In the genomic region with DNA sequence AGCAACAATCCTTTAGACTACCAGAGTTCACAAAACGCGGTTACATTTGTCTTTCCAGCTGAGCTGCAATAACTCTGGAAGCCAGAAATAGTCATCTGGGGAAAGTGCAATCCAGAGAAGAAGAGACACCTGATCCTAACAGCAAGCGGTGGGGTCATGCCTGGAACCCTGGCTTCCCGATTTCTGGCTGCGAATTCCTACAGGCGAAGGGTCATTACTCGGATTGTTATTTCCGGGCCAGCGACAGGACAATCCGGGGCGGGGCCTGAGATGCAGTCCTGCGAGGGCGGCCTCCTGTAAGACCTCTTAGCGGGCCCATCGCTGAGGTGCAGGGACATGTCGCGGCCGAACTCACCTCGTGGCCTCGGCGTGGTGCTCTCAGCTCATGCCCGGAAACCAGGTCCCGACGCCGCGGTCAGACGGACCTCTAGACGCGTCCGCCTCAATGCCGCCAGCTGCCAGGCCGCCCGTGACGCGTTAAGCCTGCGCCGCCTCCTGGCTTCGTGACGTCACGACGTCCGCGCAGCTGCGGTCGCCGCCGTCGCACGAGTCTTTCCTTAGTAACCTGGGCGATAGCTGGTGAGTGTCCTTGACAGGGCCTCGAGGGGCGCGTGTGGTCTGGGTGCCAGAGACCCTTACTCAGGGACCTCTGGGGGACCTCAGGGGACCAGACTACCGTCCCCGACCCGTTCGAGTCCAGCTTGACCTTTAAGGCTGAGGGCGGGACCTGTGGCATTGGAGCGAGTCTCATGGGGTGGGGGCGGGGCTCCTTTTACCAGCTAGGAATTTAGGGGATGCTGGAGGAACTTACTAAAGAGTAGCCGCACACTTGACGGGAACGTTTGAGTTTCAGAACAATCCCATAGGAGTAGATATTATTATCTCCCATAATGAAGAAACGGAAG, we compare ENCODE assay signal across 1 cellular context.
TF ChIP-seq lines count a peak whose summit lies in the region.

A gene with protein sequence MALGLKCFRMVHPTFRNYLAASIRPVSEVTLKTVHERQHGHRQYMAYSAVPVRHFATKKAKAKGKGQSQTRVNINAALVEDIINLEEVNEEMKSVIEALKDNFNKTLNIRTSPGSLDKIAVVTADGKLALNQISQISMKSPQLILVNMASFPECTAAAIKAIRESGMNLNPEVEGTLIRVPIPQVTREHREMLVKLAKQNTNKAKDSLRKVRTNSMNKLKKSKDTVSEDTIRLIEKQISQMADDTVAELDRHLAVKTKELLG (plus strand): TSS at position 523 of the 905 bp plus-strand sequence. CDS start 6,010 bp downstream, outside the sequence.
A gene with protein sequence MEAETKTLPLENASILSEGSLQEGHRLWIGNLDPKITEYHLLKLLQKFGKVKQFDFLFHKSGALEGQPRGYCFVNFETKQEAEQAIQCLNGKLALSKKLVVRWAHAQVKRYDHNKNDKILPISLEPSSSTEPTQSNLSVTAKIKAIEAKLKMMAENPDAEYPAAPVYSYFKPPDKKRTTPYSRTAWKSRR (minus strand): TSS at position 481 of the 905 bp plus-strand sequence. CDS start 3,348 bp downstream, outside the sequence.

TF ChIP-seq in HEK293, 187 proteins besides CTCF, POLR2A, EP300 and RAD21 (continued from another document and continues in another):
- TF ChIP-seq, protein P1, sequence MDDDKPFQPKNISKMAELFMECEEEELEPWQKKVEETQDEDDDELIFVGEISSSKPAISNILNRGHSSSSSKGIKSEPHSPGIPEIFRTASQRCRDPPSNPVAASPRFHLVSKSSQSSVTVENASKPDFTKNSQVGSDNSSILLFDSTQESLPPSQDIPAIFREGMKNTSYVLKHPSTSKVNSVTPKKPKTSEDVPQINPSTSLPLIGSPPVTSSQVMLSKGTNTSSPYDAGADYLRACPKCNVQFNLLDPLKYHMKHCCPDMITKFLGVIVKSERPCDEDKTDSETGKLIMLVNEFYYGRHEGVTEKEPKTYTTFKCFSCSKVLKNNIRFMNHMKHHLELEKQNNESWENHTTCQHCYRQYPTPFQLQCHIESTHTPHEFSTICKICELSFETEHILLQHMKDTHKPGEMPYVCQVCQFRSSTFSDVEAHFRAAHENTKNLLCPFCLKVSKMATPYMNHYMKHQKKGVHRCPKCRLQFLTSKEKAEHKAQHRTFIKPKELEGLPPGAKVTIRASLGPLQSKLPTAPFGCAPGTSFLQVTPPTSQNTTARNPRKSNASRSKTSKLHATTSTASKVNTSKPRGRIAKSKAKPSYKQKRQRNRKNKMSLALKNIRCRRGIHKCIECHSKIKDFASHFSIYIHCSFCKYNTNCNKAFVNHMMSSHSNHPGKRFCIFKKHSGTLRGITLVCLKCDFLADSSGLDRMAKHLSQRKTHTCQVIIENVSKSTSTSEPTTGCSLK (tag by site-specific recombination; IDR thresholded peaks at IDR 0.05): no peak
- TF ChIP-seq, protein P2, sequence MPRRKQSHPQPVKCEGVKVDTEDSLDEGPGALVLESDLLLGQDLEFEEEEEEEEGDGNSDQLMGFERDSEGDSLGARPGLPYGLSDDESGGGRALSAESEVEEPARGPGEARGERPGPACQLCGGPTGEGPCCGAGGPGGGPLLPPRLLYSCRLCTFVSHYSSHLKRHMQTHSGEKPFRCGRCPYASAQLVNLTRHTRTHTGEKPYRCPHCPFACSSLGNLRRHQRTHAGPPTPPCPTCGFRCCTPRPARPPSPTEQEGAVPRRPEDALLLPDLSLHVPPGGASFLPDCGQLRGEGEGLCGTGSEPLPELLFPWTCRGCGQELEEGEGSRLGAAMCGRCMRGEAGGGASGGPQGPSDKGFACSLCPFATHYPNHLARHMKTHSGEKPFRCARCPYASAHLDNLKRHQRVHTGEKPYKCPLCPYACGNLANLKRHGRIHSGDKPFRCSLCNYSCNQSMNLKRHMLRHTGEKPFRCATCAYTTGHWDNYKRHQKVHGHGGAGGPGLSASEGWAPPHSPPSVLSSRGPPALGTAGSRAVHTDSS (tag by site-specific recombination; IDR thresholded peaks at IDR 0.05): no peak
- TF ChIP-seq, protein P3, sequence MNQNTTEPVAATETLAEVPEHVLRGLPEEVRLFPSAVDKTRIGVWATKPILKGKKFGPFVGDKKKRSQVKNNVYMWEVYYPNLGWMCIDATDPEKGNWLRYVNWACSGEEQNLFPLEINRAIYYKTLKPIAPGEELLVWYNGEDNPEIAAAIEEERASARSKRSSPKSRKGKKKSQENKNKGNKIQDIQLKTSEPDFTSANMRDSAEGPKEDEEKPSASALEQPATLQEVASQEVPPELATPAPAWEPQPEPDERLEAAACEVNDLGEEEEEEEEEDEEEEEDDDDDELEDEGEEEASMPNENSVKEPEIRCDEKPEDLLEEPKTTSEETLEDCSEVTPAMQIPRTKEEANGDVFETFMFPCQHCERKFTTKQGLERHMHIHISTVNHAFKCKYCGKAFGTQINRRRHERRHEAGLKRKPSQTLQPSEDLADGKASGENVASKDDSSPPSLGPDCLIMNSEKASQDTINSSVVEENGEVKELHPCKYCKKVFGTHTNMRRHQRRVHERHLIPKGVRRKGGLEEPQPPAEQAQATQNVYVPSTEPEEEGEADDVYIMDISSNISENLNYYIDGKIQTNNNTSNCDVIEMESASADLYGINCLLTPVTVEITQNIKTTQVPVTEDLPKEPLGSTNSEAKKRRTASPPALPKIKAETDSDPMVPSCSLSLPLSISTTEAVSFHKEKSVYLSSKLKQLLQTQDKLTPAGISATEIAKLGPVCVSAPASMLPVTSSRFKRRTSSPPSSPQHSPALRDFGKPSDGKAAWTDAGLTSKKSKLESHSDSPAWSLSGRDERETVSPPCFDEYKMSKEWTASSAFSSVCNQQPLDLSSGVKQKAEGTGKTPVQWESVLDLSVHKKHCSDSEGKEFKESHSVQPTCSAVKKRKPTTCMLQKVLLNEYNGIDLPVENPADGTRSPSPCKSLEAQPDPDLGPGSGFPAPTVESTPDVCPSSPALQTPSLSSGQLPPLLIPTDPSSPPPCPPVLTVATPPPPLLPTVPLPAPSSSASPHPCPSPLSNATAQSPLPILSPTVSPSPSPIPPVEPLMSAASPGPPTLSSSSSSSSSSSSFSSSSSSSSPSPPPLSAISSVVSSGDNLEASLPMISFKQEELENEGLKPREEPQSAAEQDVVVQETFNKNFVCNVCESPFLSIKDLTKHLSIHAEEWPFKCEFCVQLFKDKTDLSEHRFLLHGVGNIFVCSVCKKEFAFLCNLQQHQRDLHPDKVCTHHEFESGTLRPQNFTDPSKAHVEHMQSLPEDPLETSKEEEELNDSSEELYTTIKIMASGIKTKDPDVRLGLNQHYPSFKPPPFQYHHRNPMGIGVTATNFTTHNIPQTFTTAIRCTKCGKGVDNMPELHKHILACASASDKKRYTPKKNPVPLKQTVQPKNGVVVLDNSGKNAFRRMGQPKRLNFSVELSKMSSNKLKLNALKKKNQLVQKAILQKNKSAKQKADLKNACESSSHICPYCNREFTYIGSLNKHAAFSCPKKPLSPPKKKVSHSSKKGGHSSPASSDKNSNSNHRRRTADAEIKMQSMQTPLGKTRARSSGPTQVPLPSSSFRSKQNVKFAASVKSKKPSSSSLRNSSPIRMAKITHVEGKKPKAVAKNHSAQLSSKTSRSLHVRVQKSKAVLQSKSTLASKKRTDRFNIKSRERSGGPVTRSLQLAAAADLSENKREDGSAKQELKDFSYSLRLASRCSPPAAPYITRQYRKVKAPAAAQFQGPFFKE (tag by site-specific recombination; IDR thresholded peaks at IDR 0.05; ENCODE audit: borderline replicate concordance): no peak
- TF ChIP-seq OSR2 (tag by site-specific recombination; IDR thresholded peaks at IDR 0.05): no peak
- TF ChIP-seq KLF9 (tag by site-specific recombination; IDR thresholded peaks at IDR 0.05; ENCODE audit: low read depth): peak; percentile 57
- TF ChIP-seq ZNF169 (tag by site-specific recombination; IDR thresholded peaks at IDR 0.05): no peak
- TF ChIP-seq, protein P4, sequence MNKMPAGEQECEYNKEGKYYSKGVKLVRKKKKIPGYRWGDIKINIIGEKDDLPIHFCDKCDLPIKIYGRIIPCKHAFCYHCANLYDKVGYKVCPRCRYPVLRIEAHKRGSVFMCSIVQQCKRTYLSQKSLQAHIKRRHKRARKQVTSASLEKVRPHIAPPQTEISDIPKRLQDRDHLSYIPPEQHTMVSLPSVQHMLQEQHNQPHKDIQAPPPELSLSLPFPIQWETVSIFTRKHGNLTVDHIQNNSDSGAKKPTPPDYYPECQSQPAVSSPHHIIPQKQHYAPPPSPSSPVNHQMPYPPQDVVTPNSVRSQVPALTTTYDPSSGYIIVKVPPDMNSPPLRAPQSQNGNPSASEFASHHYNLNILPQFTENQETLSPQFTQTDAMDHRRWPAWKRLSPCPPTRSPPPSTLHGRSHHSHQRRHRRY (tag by site-specific recombination; IDR thresholded peaks at IDR 0.05): no peak
- peak; percentile 67; the same call in 1 of the 2 replicates for TF ChIP-seq KLF16 (tag by site-specific recombination; IDR thresholded peaks at IDR 0.05)
- TF ChIP-seq ZNF2 (tag by site-specific recombination; IDR thresholded peaks at IDR 0.05): peak; percentile 70
- no peak for TF ChIP-seq ZNF548 (tag by site-specific recombination; IDR thresholded peaks at IDR 0.05)
- TF ChIP-seq, protein P5, sequence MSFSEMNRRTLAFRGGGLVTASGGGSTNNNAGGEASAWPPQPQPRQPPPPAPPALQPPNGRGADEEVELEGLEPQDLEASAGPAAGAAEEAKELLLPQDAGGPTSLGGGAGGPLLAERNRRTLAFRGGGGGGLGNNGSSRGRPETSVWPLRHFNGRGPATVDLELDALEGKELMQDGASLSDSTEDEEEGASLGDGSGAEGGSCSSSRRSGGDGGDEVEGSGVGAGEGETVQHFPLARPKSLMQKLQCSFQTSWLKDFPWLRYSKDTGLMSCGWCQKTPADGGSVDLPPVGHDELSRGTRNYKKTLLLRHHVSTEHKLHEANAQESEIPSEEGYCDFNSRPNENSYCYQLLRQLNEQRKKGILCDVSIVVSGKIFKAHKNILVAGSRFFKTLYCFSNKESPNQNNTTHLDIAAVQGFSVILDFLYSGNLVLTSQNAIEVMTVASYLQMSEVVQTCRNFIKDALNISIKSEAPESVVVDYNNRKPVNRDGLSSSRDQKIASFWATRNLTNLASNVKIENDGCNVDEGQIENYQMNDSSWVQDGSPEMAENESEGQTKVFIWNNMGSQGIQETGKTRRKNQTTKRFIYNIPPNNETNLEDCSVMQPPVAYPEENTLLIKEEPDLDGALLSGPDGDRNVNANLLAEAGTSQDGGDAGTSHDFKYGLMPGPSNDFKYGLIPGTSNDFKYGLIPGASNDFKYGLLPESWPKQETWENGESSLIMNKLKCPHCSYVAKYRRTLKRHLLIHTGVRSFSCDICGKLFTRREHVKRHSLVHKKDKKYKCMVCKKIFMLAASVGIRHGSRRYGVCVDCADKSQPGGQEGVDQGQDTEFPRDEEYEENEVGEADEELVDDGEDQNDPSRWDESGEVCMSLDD (tag by site-specific recombination; IDR thresholded peaks at IDR 0.05): no peak
- no peak for TF ChIP-seq EGR2 (tag by site-specific recombination; IDR thresholded peaks at IDR 0.05; ENCODE audit: low read depth)
- no peak for TF ChIP-seq ZNF341 (tag by site-specific recombination; IDR thresholded peaks at IDR 0.05; ENCODE audit: low read depth)
- TF ChIP-seq ZNF311 (tag by site-specific recombination; IDR thresholded peaks at IDR 0.05; ENCODE audit: borderline replicate concordance): no peak
- no peak for TF ChIP-seq ZNF747 (tag by site-specific recombination; IDR thresholded peaks at IDR 0.05)
- TF ChIP-seq ZNF335 (tag by site-specific recombination; conservative IDR thresholded peaks at IDR 0.05): peak; percentile 86
- TF ChIP-seq ZNF660 (tag by site-specific recombination; IDR thresholded peaks at IDR 0.05): no peak
- no peak for TF ChIP-seq ZFP3 (tag by site-specific recombination; IDR thresholded peaks at IDR 0.05; ENCODE audit: low read depth)
- no peak for TF ChIP-seq ZNF24 (tag by site-specific recombination; IDR thresholded peaks at IDR 0.05)
- no peak for TF ChIP-seq ZNF16 (tag by site-specific recombination; IDR thresholded peaks at IDR 0.05; ENCODE audit: low read depth)
- TF ChIP-seq ZNF146 (tag by site-specific recombination; IDR thresholded peaks at IDR 0.05): peak; percentile 7; the same call in 1 of the 2 replicates
- no peak for TF ChIP-seq ZNF776 (tag by site-specific recombination; IDR thresholded peaks at IDR 0.05; ENCODE audit: borderline replicate concordance)
- no peak for TF ChIP-seq WT1 (tag by site-specific recombination; IDR thresholded peaks at IDR 0.05)
- peak; percentile 34; the same call in 1 of the 2 replicates for TF ChIP-seq YY2 (tag by site-specific recombination; IDR thresholded peaks at IDR 0.05)
- TF ChIP-seq ZNF664 (tag by site-specific recombination; IDR thresholded peaks at IDR 0.05): no peak
- no peak for TF ChIP-seq BCL11B (tag by site-specific recombination; IDR thresholded peaks at IDR 0.05; ENCODE audit: low read depth)
- TF ChIP-seq GLI4 (tag by site-specific recombination; IDR thresholded peaks at IDR 0.05): no peak
- TF ChIP-seq ZNF658 (tag by site-specific recombination; IDR thresholded peaks at IDR 0.05): no peak
- TF ChIP-seq ZNF626 (tag by site-specific recombination; IDR thresholded peaks at IDR 0.05): no peak
- TF ChIP-seq ZNF423 (tag by site-specific recombination; IDR thresholded peaks at IDR 0.05): no peak
- no peak for TF ChIP-seq ZNF394 (tag by site-specific recombination; IDR thresholded peaks at IDR 0.05; ENCODE audit: borderline replicate concordance)
- TF ChIP-seq ZNF354C (tag by site-specific recombination; IDR thresholded peaks at IDR 0.05; ENCODE audit: borderline replicate concordance, low read depth): no peak
- 0 out of 2 replicates have a peak, but pooled peaks have one; percentile 22 for TF ChIP-seq BCL11A (tag by site-specific recombination; IDR thresholded peaks at IDR 0.05; ENCODE audit: low read depth)
- no peak for TF ChIP-seq ZNF837 (tag by site-specific recombination; IDR thresholded peaks at IDR 0.05)
- TF ChIP-seq, protein P6, sequence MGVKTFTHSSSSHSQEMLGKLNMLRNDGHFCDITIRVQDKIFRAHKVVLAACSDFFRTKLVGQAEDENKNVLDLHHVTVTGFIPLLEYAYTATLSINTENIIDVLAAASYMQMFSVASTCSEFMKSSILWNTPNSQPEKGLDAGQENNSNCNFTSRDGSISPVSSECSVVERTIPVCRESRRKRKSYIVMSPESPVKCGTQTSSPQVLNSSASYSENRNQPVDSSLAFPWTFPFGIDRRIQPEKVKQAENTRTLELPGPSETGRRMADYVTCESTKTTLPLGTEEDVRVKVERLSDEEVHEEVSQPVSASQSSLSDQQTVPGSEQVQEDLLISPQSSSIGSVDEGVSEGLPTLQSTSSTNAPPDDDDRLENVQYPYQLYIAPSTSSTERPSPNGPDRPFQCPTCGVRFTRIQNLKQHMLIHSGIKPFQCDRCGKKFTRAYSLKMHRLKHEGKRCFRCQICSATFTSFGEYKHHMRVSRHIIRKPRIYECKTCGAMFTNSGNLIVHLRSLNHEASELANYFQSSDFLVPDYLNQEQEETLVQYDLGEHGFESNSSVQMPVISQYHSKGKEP (tag by site-specific recombination; IDR thresholded peaks at IDR 0.05): no peak
- no peak for TF ChIP-seq GFI1B (tag by site-specific recombination; IDR thresholded peaks at IDR 0.05)
- peak; percentile 91 for TF ChIP-seq SCRT2 (tag by site-specific recombination; IDR thresholded peaks at IDR 0.05)
- no peak for TF ChIP-seq PRDM1 (tag by site-specific recombination; IDR thresholded peaks at IDR 0.05)
- no peak; the same call in 1 of the 2 replicates for TF ChIP-seq ZEB2 (tag by site-specific recombination; IDR thresholded peaks at IDR 0.05)
- no peak for TF ChIP-seq ZNF677 (tag by site-specific recombination; IDR thresholded peaks at IDR 0.05)
- TF ChIP-seq ZNF184 (tag by site-specific recombination; IDR thresholded peaks at IDR 0.05): no peak
